ENCODE assay signal across 10 cellular contexts in the genomic region with DNA sequence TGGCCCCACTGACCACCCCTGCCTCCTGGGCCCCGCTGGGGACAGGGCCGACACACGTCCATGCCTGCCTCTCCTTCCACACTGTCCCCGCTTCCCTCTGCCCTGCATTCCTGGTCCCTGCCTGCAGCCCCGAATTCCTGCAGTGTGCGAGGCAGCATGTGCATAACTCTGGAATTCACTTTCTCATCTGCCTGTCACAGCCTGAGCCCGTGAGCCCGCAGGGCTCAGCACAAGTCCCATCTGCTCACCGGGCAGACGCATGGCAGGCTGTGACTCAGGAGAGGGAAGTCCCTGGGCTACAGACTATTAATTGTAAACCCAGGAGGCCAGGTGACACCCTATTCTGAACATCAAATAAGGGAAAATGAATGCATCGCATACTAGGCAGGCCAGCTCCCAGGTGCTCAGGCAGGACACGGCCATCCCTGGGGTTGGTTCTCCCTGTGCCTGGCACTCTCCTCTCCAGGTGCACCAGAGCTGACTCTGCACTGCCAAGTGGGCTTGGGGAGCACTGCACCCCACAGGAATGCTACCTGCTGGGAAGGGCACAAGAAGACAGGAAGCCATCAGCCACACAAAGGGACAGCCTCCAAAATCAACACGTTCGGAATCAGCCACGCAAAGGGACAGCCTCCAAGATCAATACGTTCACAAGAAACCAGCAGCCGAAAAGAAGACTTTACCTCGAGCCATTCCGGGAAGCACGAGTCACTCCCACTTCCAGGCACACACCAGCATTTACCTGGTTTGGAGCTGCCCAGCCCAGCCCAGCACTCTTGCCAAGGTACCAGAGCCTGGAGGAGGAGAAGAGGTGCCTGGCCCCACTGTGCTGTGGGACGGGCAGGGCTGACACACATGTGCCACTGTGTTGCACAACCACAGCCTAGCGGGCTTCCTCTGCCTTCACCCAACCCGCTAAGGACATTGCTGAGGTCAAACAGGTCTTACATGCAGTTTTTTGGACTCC.
A peak's percentile ranks its signal among the peaks of the same experiment; 100 is the strongest.
DNase-seq lines count a peak whose midpoint lies in the region; ATAC-seq, FAIRE-seq and TF ChIP-seq lines count a peak whose summit lies in the region.
"Had no signal": no experiment of that assay in that cellular context is flagged by ENCODE, and none has a peak within 500 bp of the region (broad histone marks: within the 10 kb centered on the region; RNA-seq: fewer than 3 reads in every experiment).

No MANE protein-coding gene starts in this region.

- H3K4me1 ChIP-seq in GM12878 (ENCODE audit: control insufficient read depth, insufficient read depth, low read length) (no peaks in the 10 kb centered on the region), mesodermal cell (ENCODE audit: control insufficient read depth, insufficient read depth, low read length, poor library complexity, severe bottlenecking) (peaks cover 20% of the 10 kb centered on the region)
- H3K4me1 ChIP-seq: SJSA1 had no signal

- H3K4me2 ChIP-seq in GM12878 (ENCODE audit: control insufficient read depth, insufficient read depth), result no peak overlapping the region

- no TSS peak for BruUV-seq in GM12878 (replicated peaks; lab: Mats Ljungman, UMichigan)

- H3K9me3 ChIP-seq in GM12878 (replicated peaks; ENCODE audit: control insufficient read depth, insufficient read depth, low read length) (no peaks in the 10 kb centered on the region), mesodermal cell (ENCODE audit: control insufficient read depth, low read length) (no peaks in the 10 kb centered on the region)
- H3K9me3 ChIP-seq: SJSA1 had no signal

- RAD21 ChIA-PET in GM12878 (lab: Charles Lee; ENCODE audit: unreplicated experiment), result no interaction called here

- in situ Hi-C loops in GM12878 (cut with MboI), result no loop called here

- H3K4me3 ChIP-seq in GM12878 (no peak overlapping the region), mesodermal cell (ENCODE audit: extremely low read depth, insufficient read depth, low read length, poor library complexity, severe bottlenecking) (no peak overlapping the region)
- H3K4me3 ChIP-seq: SJSA1 had no signal

- TF ChIP-seq POLR2A in GM12878 (IDR thresholded peaks at IDR 0.05; ENCODE audit: low read depth, low read length), result no peak

- CTCF ChIA-PET in GM12878 (lab: Yijun Ruan, JAX), result no interaction called here

- no peak overlapping the region for H2AFZ ChIP-seq in GM12878 (ENCODE audit: control insufficient read depth, low read depth, low read length)

- POLR2A ChIA-PET in GM12878 (lab: Charles Lee), result no interaction called here

- 30% methylated on average over 23 of the region's 23 CpGs for WGBS in GM12878 (ENCODE audit: insufficient coverage, insufficient replicate concordance, low lambda C conversion rate, missing lambda C conversion rate)
- WGBS in mesodermal cell (ENCODE audit: insufficient coverage in 2 of 2), 2 experiments, result 73 to 78% methylated on average over 21 to 22 of the region's 23 CpGs

- DNase-seq in AML-193 (lab: John Stamatoyannopoulos, UW), result peak; percentile 34 to 36
- DNase-seq in M059J (ENCODE audit: low read depth), result peak; percentile 90
- no peak for DNase-seq in GM12878 (ENCODE audit: low read depth, low spot score)
- no peak for DNase-seq in NCI-H2107 (lab: John Stamatoyannopoulos, UW)
- DNase-seq in stimulated activated naive CD4-positive, alpha-beta T cell (lab: John Stamatoyannopoulos, UW), result no peak
- DNase-seq in D721Med (ENCODE audit: insufficient read length, low spot score), result no peak
- DNase-seq: COR-L47 had no signal

- SMC1A ChIA-PET in GM12878 (lab: Charles Lee; ENCODE audit: uncharacterized antibody, unreplicated experiment), result no interaction called here

- H3K27me3 ChIP-seq in GM12878 (replicated peaks in 1 of 2; ENCODE audit: control insufficient read depth in 2 of 2, insufficient read depth in 2 of 2, low read length in 1 of 2), result no peaks in the 10 kb centered on the region
- H3K27me3 ChIP-seq: SJSA1 had no signal

- H4K20me1 ChIP-seq in GM12878 (ENCODE audit: control insufficient read depth, insufficient read depth), result 0 out of 2 replicates have a peak, but pooled peaks cover 2% of the 10 kb centered on the region

- TF ChIP-seq CTCF in GM12878 (IDR thresholded peaks at IDR 0.05 in 2 of 3, conservative IDR thresholded peaks at IDR 0.05 in 1 of 3; ENCODE audit: control insufficient read depth in 2 of 3, extremely low read depth in 1 of 3, insufficient read depth in 1 of 3, low read depth in 3 of 3, low read length in 3 of 3) (no peak), D721Med (IDR thresholded peaks at IDR 0.05; ENCODE audit: insufficient read depth, missing control alignments) (no peak)

- TF ChIP-seq EP300 in GM12878 (IDR thresholded peaks at IDR 0.05; ENCODE audit: borderline replicate concordance in 1 of 2, control insufficient read depth in 1 of 2, low read depth in 2 of 2, low read length in 2 of 2), result no peak

- peak; percentile 51 for ATAC-seq in GM12878
- ATAC-seq in GM19035 (IDR thresholded peaks at IDR 0.05; ENCODE audit: unreplicated experiment), result no peak

- no peaks in the 10 kb centered on the region for H3K79me2 ChIP-seq in GM12878 (ENCODE audit: control insufficient read depth, insufficient read depth, low read length)

- intact Hi-C loops in GM12878 (cut with micrococcal nuclease; ENCODE audit: unreplicated experiment), result no loop called here

- no peak for FAIRE-seq in GM12878 (lab: Jason Lieb, UNC)
- FAIRE-seq in D721Med (lab: Jason Lieb, UNC), result no peak

- TF ChIP-seq RAD21 in GM12878 (IDR thresholded peaks at IDR 0.05; ENCODE audit: insufficient read depth, low read depth, low read length), result no peak

- no peak overlapping the region for H3K9ac ChIP-seq in GM12878 (ENCODE audit: control insufficient read depth, insufficient read depth, low read length)

- H3K36me3 ChIP-seq in GM12878 (ENCODE audit: control insufficient read depth in 2 of 2, insufficient read depth in 2 of 2, low read length in 1 of 2), result no peaks in the 10 kb centered on the region
- no peaks in the 10 kb centered on the region for H3K36me3 ChIP-seq in mesodermal cell (ENCODE audit: control insufficient read depth, insufficient read depth, low read length)
- H3K36me3 ChIP-seq: SJSA1 had no signal

- H3K27ac ChIP-seq in GM12878 (ENCODE audit: control insufficient read depth, insufficient read depth) (no peak overlapping the region), mesodermal cell (ENCODE audit: low read depth, low read length, severe bottlenecking) (peak overlapping the region; percentile 83)
- H3K27ac ChIP-seq: SJSA1 had no signal

TF ChIP-seq in GM12878, 131 proteins besides CTCF, POLR2A, EP300 and RAD21 (continues in another document):
- no peak for TF ChIP-seq ZNF592 (IDR thresholded peaks at IDR 0.05)
- TF ChIP-seq KLF5 (IDR thresholded peaks at IDR 0.05; ENCODE audit: partially characterized antibody), result no peak
- no peak for TF ChIP-seq SUPT20H (IDR thresholded peaks at IDR 0.05; ENCODE audit: borderline replicate concordance, control insufficient read depth, low read depth, low read length)
- no peak for TF ChIP-seq REST (IDR thresholded peaks at IDR 0.05; ENCODE audit: low read depth, low read length)
- no peak for TF ChIP-seq PAX8 (IDR thresholded peaks at IDR 0.05)
- TF ChIP-seq LARP7 (IDR thresholded peaks at IDR 0.05), result no peak

Comparison
In these comparisons a context has a peak if more than half of its experiments do, and no peak if none do; other contexts are left out.
1. DNase-seq: peak in AML-193 (2 of 2) and M059J (single experiment); none in GM12878 (single experiment), NCI-H2107 (single experiment), stimulated activated naive CD4-positive, alpha-beta T cell (0 of 6) and D721Med (single experiment).